Comparison of ENCODE assay signal across 8 cellular contexts in the genomic region with DNA sequence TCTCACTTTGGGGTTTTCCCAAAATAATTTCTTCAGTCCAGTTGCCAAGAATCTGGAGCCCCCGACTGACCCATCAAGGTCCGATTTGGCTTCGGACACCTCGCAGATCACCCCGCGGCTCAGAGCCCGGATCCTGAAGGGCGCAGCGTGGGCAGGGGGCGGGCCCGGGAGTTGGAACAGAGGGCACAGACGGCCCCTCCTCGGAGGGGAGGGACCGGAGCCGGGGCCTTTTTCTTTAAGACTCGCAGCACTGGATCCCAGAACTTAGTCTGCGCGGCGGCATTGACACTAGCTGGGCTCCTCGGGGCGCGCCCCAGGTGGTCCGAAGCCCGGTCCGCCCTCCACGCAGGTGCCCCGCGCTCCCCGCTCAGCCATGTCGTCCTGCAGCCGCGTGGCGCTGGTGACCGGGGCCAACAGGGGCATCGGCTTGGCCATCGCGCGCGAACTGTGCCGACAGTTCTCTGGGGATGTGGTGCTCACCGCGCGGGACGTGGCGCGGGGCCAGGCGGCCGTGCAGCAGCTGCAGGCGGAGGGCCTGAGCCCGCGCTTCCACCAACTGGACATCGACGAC. TPM values are rescaled to one million over a fixed set of nuclear protein-coding genes. Genes with fewer than 3 reads are reported as not detected.
DNase-seq lines count a peak whose midpoint lies in the region; ATAC-seq and TF ChIP-seq lines count a peak whose summit lies in the region.

A gene (plus strand): TSS at position 260 of the 571 bp plus-strand sequence. CDS start 114 bp downstream, at position 374.

- TF ChIP-seq POLR2A in IMR-90 (IDR thresholded peaks at IDR 0.05; ENCODE audit: low read depth, low read length) = peak; percentile 63; the same call in 1 of the 2 replicates

- in situ Hi-C loops in IMR-90 (cut with MboI; ENCODE audit: low sequenced_read_pairs) = no loop called here

- H3K23ac ChIP-seq in IMR-90 (ENCODE audit: low read depth, low read length) = peak within 1 kb of the TSS; percentile 75

- peak within 1 kb of the TSS; percentile 60; the same call in 1 of the 2 replicates for H3K18ac ChIP-seq in IMR-90 (ENCODE audit: low read depth, low read length)

- H3K27ac Mint-ChIP-seq in activated CD4-positive, alpha-beta T cell treated with anti-CD3 and anti-CD28 coated beads, Interleukin-2, amount 10 ng/mL, durations not matched to agents 7 days and 5 days = peak within 1 kb of the TSS; percentile 97

- peak; percentile 35 for ATAC-seq in IMR-90 (ENCODE audit: low read depth)

- intact Hi-C loops in IMR-90 (cut with micrococcal nuclease) = no loop called here

- peaks cover 5% of the 10 kb centered on the region; the same call in 1 of the 2 replicates for H3K9me1 ChIP-seq in IMR-90 (ENCODE audit: insufficient read depth, low read length)

- H4K20me1 ChIP-seq in IMR-90 (ENCODE audit: insufficient read depth, low read length) = no peaks in the 10 kb centered on the region

- peak within 1 kb of the TSS; percentile 88 for H3K4me3 Mint-ChIP-seq in activated CD4-positive, alpha-beta T cell treated with anti-CD3 and anti-CD28 coated beads, Interleukin-2, amount 10 ng/mL, durations not matched to agents 7 days and 5 days

- POLR2A ChIA-PET in IMR-90 (lab: Charles Lee; ENCODE audit: unreplicated experiment) = no interaction called here
- POLR2A ChIA-PET in activated CD4-positive, alpha-beta T cell treated with anti-CD3 and anti-CD28 coated beads, Interleukin-2, amount 10 ng/mL, durations not matched to agents 7 days and 5 days (lab: Charles Lee) = interaction anchor here (1.4 kb wide), 1 partner anchor 163 kb away, joined by 5 read pairs; no protein-coding TSS in a partner anchor

- TF ChIP-seq RAD21 in IMR-90 (IDR thresholded peaks at IDR 0.05; ENCODE audit: low read length) = no peak

- 0% methylated on average over 9 of the region's 53 CpGs; no CpG with 5 or more reads in 1 of the 2 experiments for WGBS in IMR-90 (ENCODE audit: extremely low coverage in 2 of 2, insufficient read length in 1 of 2), 2 experiments

- no peak for TF ChIP-seq CTCF in IMR-90 (conservative IDR thresholded peaks at IDR 0.05; ENCODE audit: low read depth, low read length)

- peak within 1 kb of the TSS; percentile 88 for H2AFZ ChIP-seq in IMR-90 (replicated peaks; ENCODE audit: low read length, poor library complexity)

- H2AK9ac ChIP-seq in IMR-90 (replicated peaks; ENCODE audit: low read depth, low read length, poor library complexity) = peak within 1 kb of the TSS; percentile 80

- CTCF ChIA-PET in IMR-90 (lab: Yijun Ruan, JAX) = no interaction called here
- CTCF ChIA-PET in activated CD4-positive, alpha-beta T cell treated with anti-CD3 and anti-CD28 coated beads, Interleukin-2, amount 10 ng/mL, durations not matched to agents 7 days and 5 days (lab: Charles Lee) = no interaction called here

- peaks cover 24% of the 10 kb centered on the region for H3K36me3 Mint-ChIP-seq in activated CD4-positive, alpha-beta T cell treated with anti-CD3 and anti-CD28 coated beads, Interleukin-2, amount 10 ng/mL, durations not matched to agents 7 days and 5 days (ENCODE audit: low read depth)

- peaks cover 9% of the 10 kb centered on the region for H3K4me1 ChIP-seq in IMR-90 (ENCODE audit: control insufficient read depth, insufficient read depth, low read length)

- no peaks in the 10 kb centered on the region for H3K9me3 ChIP-seq in IMR-90 (ENCODE audit: control insufficient read depth, insufficient read depth, low read length)

- H3K79me1 ChIP-seq in IMR-90 (ENCODE audit: low read depth in 1 of 2, low read length in 2 of 2) = peaks cover 4 to 36% of the 10 kb centered on the region in 2 experiments; a peak in 2 of 4 replicates

- H3K56ac ChIP-seq in IMR-90 (ENCODE audit: extremely low read depth, insufficient read depth, low read length) = peak within 1 kb of the TSS; percentile 89

- peak within 1 kb of the TSS; percentile 66 for H2BK5ac ChIP-seq in IMR-90 (ENCODE audit: low read depth, low read length, poor library complexity, severe bottlenecking)

- H3K9me3 Mint-ChIP-seq in activated CD4-positive, alpha-beta T cell treated with anti-CD3 and anti-CD28 coated beads, Interleukin-2, amount 10 ng/mL, durations not matched to agents 7 days and 5 days = no peaks in the 10 kb centered on the region

- peak within 1 kb of the TSS; percentile 86 for H3K4me2 ChIP-seq in IMR-90 (ENCODE audit: low read depth, low read length)

- H3K14ac ChIP-seq in IMR-90 (replicated peaks; ENCODE audit: low read depth, low read length) = peak within 1 kb of the TSS; percentile 43; the same call in 1 of the 2 replicates

- DNase-seq in CD1c-positive myeloid dendritic cell (ENCODE audit: extremely low spot score) = peak; percentile 68
- DNase-seq in IMR-90 = peak; percentile 41
- peak; percentile 64 for DNase-seq in activated CD4-positive, alpha-beta T cell treated with anti-CD3 and anti-CD28 coated beads, Interleukin-2, amount 10 ng/mL, durations not matched to agents 7 days and 5 days
- DNase-seq in effector CD4-positive, alpha-beta T cell = peak; percentile 39
- peak; percentile 34 for DNase-seq in medulla oblongata (ENCODE audit: extremely low spot score)
- DNase-seq in stimulated activated CD8-positive, alpha-beta memory T cell treated with anti-CD3 and anti-CD28 coated beads, Interleukin-4, amount 100 ng/mL, for 48 hours = peak; percentile 79
- no peak for DNase-seq in cortex of kidney (lab: John Stamatoyannopoulos, UW)
- DNase-seq in HuH-7.5 (ENCODE audit: low spot score) = no peak

- peak within 1 kb of the TSS; percentile 59 for H3K9ac ChIP-seq in IMR-90 (ENCODE audit: low read depth, low read length)

- peak within 1 kb of the TSS; percentile 87 for H3K4ac ChIP-seq in IMR-90 (ENCODE audit: low read depth, low read length)

- H3K4me1 Mint-ChIP-seq in activated CD4-positive, alpha-beta T cell treated with anti-CD3 and anti-CD28 coated beads, Interleukin-2, amount 10 ng/mL, durations not matched to agents 7 days and 5 days = peaks cover 43% of the 10 kb centered on the region

- dilution Hi-C loops in IMR-90 (cut with HindIII; ENCODE audit: low sequenced_read_pairs, unreplicated experiment) = no loop called here

- peak within 1 kb of the TSS; percentile 64 for H3K4me3 ChIP-seq in IMR-90 (ENCODE audit: insufficient read depth, low read depth, low read length)

- H2BK20ac ChIP-seq in IMR-90 (ENCODE audit: low read depth, low read length) = no peak within 1 kb of the TSS

- H2AK5ac ChIP-seq in IMR-90 (ENCODE audit: low read depth, low read length) = peak within 1 kb of the TSS; percentile 69

- H3K36me3 ChIP-seq in IMR-90 (ENCODE audit: control insufficient read depth, insufficient read depth, low read length) = no peaks in the 10 kb centered on the region

- no peaks in the 10 kb centered on the region for H3K27me3 Mint-ChIP-seq in activated CD4-positive, alpha-beta T cell treated with anti-CD3 and anti-CD28 coated beads, Interleukin-2, amount 10 ng/mL, durations not matched to agents 7 days and 5 days

- peak within 1 kb of the TSS; percentile 76 for H3K27ac ChIP-seq in IMR-90 (ENCODE audit: insufficient read depth, low read length)

- peak within 1 kb of the TSS; percentile 72 for H2BK120ac ChIP-seq in IMR-90 (ENCODE audit: low read depth, low read length)

- no TSS peak for BruUV-seq in IMR-90 (replicated peaks; lab: Mats Ljungman, UMichigan)

- peak within 1 kb of the TSS; percentile 18; the same call in 1 of the 2 replicates for H4K5ac ChIP-seq in IMR-90 (ENCODE audit: low read depth, low read length)

- peak within 1 kb of the TSS; percentile 2 to 61; a peak in 2 of 4 replicates for H4K8ac ChIP-seq in IMR-90 (ENCODE audit: low read depth in 2 of 2, low read length in 2 of 2)

- H3K27me3 ChIP-seq in IMR-90 (ENCODE audit: control insufficient read depth, insufficient read depth, low read length) = no peaks in the 10 kb centered on the region

- H4K91ac ChIP-seq in IMR-90 (ENCODE audit: insufficient read depth, low read depth, low read length) = peak within 1 kb of the TSS; percentile 66

- H2BK15ac ChIP-seq in IMR-90 (ENCODE audit: low read depth, low read length) = peak within 1 kb of the TSS; percentile 9; the same call in 1 of the 3 replicates

TF ChIP-seq in IMR-90, 13 proteins besides CTCF, POLR2A, EP300 and RAD21 (continues in another document):
- TF ChIP-seq RFX5 (IDR thresholded peaks at IDR 0.05; ENCODE audit: low read depth, low read length) (no peak), MAFK (IDR thresholded peaks at IDR 0.05; ENCODE audit: low read depth, low read length) (peak; percentile 12; the same call in 1 of the 2 replicates), CHD1 (IDR thresholded peaks at IDR 0.05; ENCODE audit: low read depth, low read length) (no peak), MAZ (IDR thresholded peaks at IDR 0.05; ENCODE audit: borderline replicate concordance, low read depth, low read length) (peak; percentile 49; the same call in 1 of the 2 replicates), BHLHE40 (IDR thresholded peaks at IDR 0.05; ENCODE audit: low read depth, low read length) (no peak), MXI1 (IDR thresholded peaks at IDR 0.05; ENCODE audit: borderline replicate concordance, low read depth, low read length) (no peak; the same call in 1 of the 2 replicates), CEBPB (IDR thresholded peaks at IDR 0.05; ENCODE audit: low read depth, low read length) (no peak), NFE2L2 (IDR thresholded peaks at IDR 0.05; ENCODE audit: low read depth, low read length) (no peak)
- TF ChIP-seq, protein P1, sequence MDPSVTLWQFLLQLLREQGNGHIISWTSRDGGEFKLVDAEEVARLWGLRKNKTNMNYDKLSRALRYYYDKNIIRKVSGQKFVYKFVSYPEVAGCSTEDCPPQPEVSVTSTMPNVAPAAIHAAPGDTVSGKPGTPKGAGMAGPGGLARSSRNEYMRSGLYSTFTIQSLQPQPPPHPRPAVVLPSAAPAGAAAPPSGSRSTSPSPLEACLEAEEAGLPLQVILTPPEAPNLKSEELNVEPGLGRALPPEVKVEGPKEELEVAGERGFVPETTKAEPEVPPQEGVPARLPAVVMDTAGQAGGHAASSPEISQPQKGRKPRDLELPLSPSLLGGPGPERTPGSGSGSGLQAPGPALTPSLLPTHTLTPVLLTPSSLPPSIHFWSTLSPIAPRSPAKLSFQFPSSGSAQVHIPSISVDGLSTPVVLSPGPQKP (IDR thresholded peaks at IDR 0.05; ENCODE audit: borderline replicate concordance, low read depth, low read length) = no peak

RNA-seq across cellular contexts. Expression of the gene that starts here (rescaled TPM):
- 12.8 and 13.4 TPM in 2 replicates for total RNA-seq in IMR-90 (2012; rRNA removed)
- polyA plus RNA-seq in IMR-90 (2012; rRNA removed) = 15.4 and 18.7 TPM in 2 replicates
- polyA plus RNA-seq in IMR-90 (2012; cell fraction: cytosol; rRNA removed) = 12.7 and 18.1 TPM in 2 replicates
- polyA plus RNA-seq in IMR-90 (2012; cell fraction: nucleus; rRNA removed; ENCODE audit: low replicate concordance) = 5.1 and 8.9 TPM in 2 replicates
- 10 to 100 TPM; 24.4 to 30.9 TPM for total RNA-seq in activated CD4-positive, alpha-beta T cell treated with anti-CD3 and anti-CD28 coated beads, Interleukin-2, amount 10 ng/mL, durations not matched to agents 7 days and 5 days

Comparison
In these comparisons a context has a peak if more than half of its experiments do, and no peak if none do; other contexts are left out.
1. DNase-seq: peak in CD1c-positive myeloid dendritic cell (single experiment), IMR-90 (single experiment), activated CD4-positive, alpha-beta T cell treated with anti-CD3 and anti-CD28 coated beads, Interleukin-2, amount 10 ng/mL, durations not matched to agents 7 days and 5 days (single experiment), effector CD4-positive, alpha-beta T cell (single experiment), medulla oblongata (single experiment) and stimulated activated CD8-positive, alpha-beta memory T cell treated with anti-CD3 and anti-CD28 coated beads, Interleukin-4, amount 100 ng/mL, for 48 hours (single experiment); none in cortex of kidney (single experiment) and HuH-7.5 (single experiment).